In genomic region chr4:86878640-86879039, GRCh38 we compare ENCODE assay signal across 19 cellular contexts. TPM values are rescaled to one million over a fixed set of nuclear protein-coding genes. Genes with fewer than 3 reads are reported as not detected.
"Had no signal": no experiment of that assay in that cellular context is flagged by ENCODE, and none has a peak within 500 bp of the region (broad histone marks: within the 10 kb centered on the region; RNA-seq: fewer than 3 reads in every experiment).

No MANE protein-coding gene starts in this region.

- ATAC-seq: activated naive CD8-positive, alpha-beta T cell treated with anti-CD3 and anti-CD28 coated beads, Interleukin-2, amount 50 U/mL, for 24 hours; esophagus mucosa; left ventricle myocardium superior; natural killer cell treated with Interleukin-12 subunit alpha and Interleukin-12 subunit beta and Interleukin-15 and Interleukin-18, amount 100 ng/mL, for 72 hours had no signal

- H3K27ac Mint-ChIP-seq: activated naive CD8-positive, alpha-beta T cell treated with anti-CD3 and anti-CD28 coated beads, Interleukin-2, amount 50 U/mL, for 24 hours; natural killer cell treated with Interleukin-12 subunit alpha and Interleukin-12 subunit beta and Interleukin-15 and Interleukin-18, amount 100 ng/mL, for 72 hours had no signal

- H3K36me3 ChIP-seq: sigmoid colon, thoracic aorta had no signal

- H3K27me3 Mint-ChIP-seq: activated naive CD8-positive, alpha-beta T cell treated with anti-CD3 and anti-CD28 coated beads, Interleukin-2, amount 50 U/mL, for 24 hours had no signal

- H3K27ac ChIP-seq: dorsolateral prefrontal cortex, sigmoid colon, thoracic aorta had no signal

- H3K4me3 Mint-ChIP-seq: activated naive CD8-positive, alpha-beta T cell treated with anti-CD3 and anti-CD28 coated beads, Interleukin-2, amount 50 U/mL, for 24 hours; natural killer cell treated with Interleukin-12 subunit alpha and Interleukin-12 subunit beta and Interleukin-15 and Interleukin-18, amount 100 ng/mL, for 72 hours had no signal

- H3K4me3 ChIP-seq: dorsolateral prefrontal cortex, sigmoid colon, thoracic aorta had no signal

- H3K4me1 Mint-ChIP-seq: activated naive CD8-positive, alpha-beta T cell treated with anti-CD3 and anti-CD28 coated beads, Interleukin-2, amount 50 U/mL, for 24 hours had no signal

- H3K27me3 ChIP-seq: dorsolateral prefrontal cortex, sigmoid colon had no signal

- H3K4me1 ChIP-seq: sigmoid colon had no signal

- DNase-seq: activated CD4-positive, alpha-beta T cell treated with anti-CD3 and anti-CD28 coated beads for 1 hour; activated CD4-positive, alpha-beta T cell treated with anti-CD3 and anti-CD28 coated beads, Interleukin-2, amount 50 U/mL, for 4 hours; activated naive CD4-positive, alpha-beta T cell treated with Interleukin-2 at 50 U/mL for 16 hours; activated naive CD8-positive, alpha-beta T cell treated with anti-CD3 and anti-CD28 coated beads, Interleukin-2, amount 50 U/mL, for 24 hours; activated T-cell treated with anti-CD3 and anti-CD28 coated beads for 4 hours; aorta; dorsolateral prefrontal cortex; hypothalamus; kidney glomerular epithelial cell; left ventricle myocardium superior; mesenchymal stem cell; nucleus accumbens; sigmoid colon; stimulated activated CD4-positive, alpha-beta T cell treated with anti-CD3 and anti-CD28 coated beads, Interleukin-2, amount 100 ng/mL, for 24 hours; T-helper 1 cell; T1000 had no signal

RNA-seq across cellular contexts. Expression of gene C4orf36, which starts 13.6 kb away (rescaled TPM):
- total RNA-seq: natural killer cell treated with Interleukin-12 subunit alpha and Interleukin-12 subunit beta and Interleukin-15 and Interleukin-18, amount 100 ng/mL, for 72 hours; thoracic aorta had no signal

RNA-seq across cellular contexts. Expression of gene SLC10A6, which starts 29.5 kb away (rescaled TPM):
- total RNA-seq: natural killer cell treated with Interleukin-12 subunit alpha and Interleukin-12 subunit beta and Interleukin-15 and Interleukin-18, amount 100 ng/mL, for 72 hours had no signal
- polyA plus RNA-seq: aorta had no signal
